In genomic region chr2:147297820-147298219, GRCh38 we compare ENCODE assay signal across 10 cellular contexts.
A peak's percentile ranks its signal among the peaks of the same experiment; 100 is the strongest.
DNase-seq lines count a peak whose midpoint lies in the region; ATAC-seq and TF ChIP-seq lines count a peak whose summit lies in the region.
"Had no signal": no experiment of that assay in that cellular context is flagged by ENCODE, and none has a peak within 500 bp of the region (broad histone marks: within the 10 kb centered on the region; RNA-seq: fewer than 3 reads in every experiment).

No MANE protein-coding gene starts in this region.

- no peak overlapping the region for H3K4me2 ChIP-seq in smooth muscle cell

- H2AFZ ChIP-seq in smooth muscle cell (ENCODE audit: low read depth) = no peak overlapping the region

- H3K4me1 Mint-ChIP-seq in activated CD4-positive, alpha-beta T cell treated with anti-CD3 and anti-CD28 coated beads for 36 hours = peaks cover 68% of the 10 kb centered on the region
- peaks cover 71% of the 10 kb centered on the region for H3K4me1 Mint-ChIP-seq in activated CD4-positive, alpha-beta T cell treated with anti-CD3 and anti-CD28 coated beads, Interleukin-2, amount 10 ng/mL, durations not matched to agents 7 days and 5 days

- H3K9me3 ChIP-seq in tibial artery (no peaks in the 10 kb centered on the region), smooth muscle cell (replicated peaks; ENCODE audit: low read depth) (no peaks in the 10 kb centered on the region)
- H3K9me3 ChIP-seq: transverse colon had no signal

- H3K4me3 Mint-ChIP-seq in activated CD4-positive, alpha-beta T cell treated with anti-CD3 and anti-CD28 coated beads for 36 hours = no peak overlapping the region
- H3K4me3 Mint-ChIP-seq in activated CD4-positive, alpha-beta T cell treated with anti-CD3 and anti-CD28 coated beads, Interleukin-2, amount 10 ng/mL, durations not matched to agents 7 days and 5 days = no peak overlapping the region

- H3K9me3 Mint-ChIP-seq in activated CD4-positive, alpha-beta T cell treated with anti-CD3 and anti-CD28 coated beads for 36 hours (ENCODE audit: low read depth) = peaks cover 2% of the 10 kb centered on the region
- peaks cover 27% of the 10 kb centered on the region for H3K9me3 Mint-ChIP-seq in activated CD4-positive, alpha-beta T cell treated with anti-CD3 and anti-CD28 coated beads, Interleukin-2, amount 10 ng/mL, durations not matched to agents 7 days and 5 days

- CTCF ChIA-PET in activated CD4-positive, alpha-beta T cell treated with anti-CD3 and anti-CD28 coated beads for 36 hours (lab: Charles Lee) = no interaction called here
- CTCF ChIA-PET in activated CD4-positive, alpha-beta T cell treated with anti-CD3 and anti-CD28 coated beads, Interleukin-2, amount 10 ng/mL, durations not matched to agents 7 days and 5 days (lab: Charles Lee) = interaction anchor here (0.8 to 2.0 kb wide), 2 partner anchors 9 to 41 kb away, joined by 3 to 5 read pairs; no protein-coding TSS in a partner anchor

- H3K36me3 ChIP-seq in tibial artery (no peaks in the 10 kb centered on the region), smooth muscle cell (ENCODE audit: low read depth) (no peaks in the 10 kb centered on the region)
- H3K36me3 ChIP-seq: transverse colon had no signal

- peak overlapping the region; percentile 86 for H3K27ac Mint-ChIP-seq in activated CD4-positive, alpha-beta T cell treated with anti-CD3 and anti-CD28 coated beads for 36 hours
- H3K27ac Mint-ChIP-seq in activated CD4-positive, alpha-beta T cell treated with anti-CD3 and anti-CD28 coated beads, Interleukin-2, amount 10 ng/mL, durations not matched to agents 7 days and 5 days = peak overlapping the region; percentile 92

- intact Hi-C loops in activated CD4-positive, alpha-beta T cell treated with anti-CD3 and anti-CD28 coated beads for 36 hours (cut with DNase I, micrococcal nuclease) = loop anchor here (1.0 to 10.0 kb wide), 7 partner anchors 29 to 1304 kb away; partner anchors contain the start of gene ACVR2A (in 1 of the 2)
- intact Hi-C loops in tibial artery (cut with DNase I; ENCODE audit: low total_unique reads) = no loop called here

- H3K27me3 ChIP-seq in tibial artery (no peaks in the 10 kb centered on the region), smooth muscle cell (ENCODE audit: low read depth) (no peaks in the 10 kb centered on the region)
- H3K27me3 ChIP-seq: transverse colon had no signal

- no peak overlapping the region for H3K27ac ChIP-seq in tibial artery
- no peak overlapping the region for H3K27ac ChIP-seq in smooth muscle cell (ENCODE audit: low read depth)

- 92% methylated on average over 3 of the region's 3 CpGs for WGBS in smooth muscle cell (ENCODE audit: low lambda C conversion rate)

- H3K9ac ChIP-seq in smooth muscle cell (ENCODE audit: low read depth) = no peak overlapping the region

- H3K36me3 Mint-ChIP-seq in activated CD4-positive, alpha-beta T cell treated with anti-CD3 and anti-CD28 coated beads for 36 hours (ENCODE audit: low read depth) = no peaks in the 10 kb centered on the region
- H3K36me3 Mint-ChIP-seq in activated CD4-positive, alpha-beta T cell treated with anti-CD3 and anti-CD28 coated beads, Interleukin-2, amount 10 ng/mL, durations not matched to agents 7 days and 5 days (ENCODE audit: low read depth) = peaks cover 57% of the 10 kb centered on the region

- POLR2A ChIA-PET in activated CD4-positive, alpha-beta T cell treated with anti-CD3 and anti-CD28 coated beads for 36 hours (lab: Charles Lee) = interaction anchor here (0.7 kb wide), 1 partner anchor 34 kb away, joined by 3 read pairs; no protein-coding TSS in a partner anchor
- POLR2A ChIA-PET in activated CD4-positive, alpha-beta T cell treated with anti-CD3 and anti-CD28 coated beads, Interleukin-2, amount 10 ng/mL, durations not matched to agents 7 days and 5 days (lab: Charles Lee) = no interaction called here

- no peak for TF ChIP-seq CTCF in tibial artery (IDR thresholded peaks at IDR 0.05)
- no peak for TF ChIP-seq CTCF in smooth muscle cell (IDR thresholded peaks at IDR 0.05; ENCODE audit: borderline replicate concordance, insufficient read depth, poor library complexity, severe bottlenecking)

- peaks cover 2% of the 10 kb centered on the region for H3K27me3 Mint-ChIP-seq in activated CD4-positive, alpha-beta T cell treated with anti-CD3 and anti-CD28 coated beads for 36 hours
- H3K27me3 Mint-ChIP-seq in activated CD4-positive, alpha-beta T cell treated with anti-CD3 and anti-CD28 coated beads, Interleukin-2, amount 10 ng/mL, durations not matched to agents 7 days and 5 days = peaks cover 4% of the 10 kb centered on the region

- H4K20me1 ChIP-seq in smooth muscle cell (ENCODE audit: low read depth) = no peaks in the 10 kb centered on the region

- no peak overlapping the region for H3K4me3 ChIP-seq in tibial artery
- H3K4me3 ChIP-seq in smooth muscle cell = no peak overlapping the region
- H3K4me3 ChIP-seq: transverse colon had no signal

- peak; percentile 41 for DNase-seq in activated CD4-positive, alpha-beta T cell treated with anti-CD3 and anti-CD28 coated beads for 36 hours
- no peak for DNase-seq in activated CD4-positive, alpha-beta T cell treated with anti-CD3 and anti-CD28 coated beads for 1 hour
- peak; percentile 61 for DNase-seq in activated CD4-positive, alpha-beta T cell treated with anti-CD3 and anti-CD28 coated beads, Interleukin-2, amount 10 ng/mL, durations not matched to agents 7 days and 5 days
- peak; percentile 15 for DNase-seq in stimulated activated naive CD4-positive, alpha-beta T cell treated with Interleukin-2 at 50 U/mL for 16 hours (lab: John Stamatoyannopoulos, UW)
- DNase-seq in tibial artery = no peak
- no peak for DNase-seq in smooth muscle cell (lab: John Stamatoyannopoulos, UW; ENCODE audit: unreplicated experiment)
- no peak for DNase-seq in COR-L47 (lab: John Stamatoyannopoulos, UW)
- DNase-seq: IMR-90, transverse colon had no signal

- no peaks in the 10 kb centered on the region for H3K4me1 ChIP-seq in tibial artery
- H3K4me1 ChIP-seq in smooth muscle cell (ENCODE audit: low read depth) = no peaks in the 10 kb centered on the region
- H3K4me1 ChIP-seq: transverse colon had no signal

- no peaks in the 10 kb centered on the region for H3F3A ChIP-seq in smooth muscle cell (ENCODE audit: low read depth)

- ATAC-seq in activated CD4-positive, alpha-beta T cell treated with anti-CD3 and anti-CD28 coated beads for 36 hours = peak; percentile 75
- ATAC-seq in HG02973 (IDR thresholded peaks at IDR 0.05; ENCODE audit: unreplicated experiment) = peak; percentile 93

- no peaks in the 10 kb centered on the region for H3K79me2 ChIP-seq in smooth muscle cell (ENCODE audit: low read depth)

Comparison
In these comparisons a context has a peak if more than half of its experiments do, and no peak if none do; other contexts are left out.
1. DNase-seq: peak in activated CD4-positive, alpha-beta T cell treated with anti-CD3 and anti-CD28 coated beads for 36 hours (single experiment), activated CD4-positive, alpha-beta T cell treated with anti-CD3 and anti-CD28 coated beads, Interleukin-2, amount 10 ng/mL, durations not matched to agents 7 days and 5 days (single experiment) and stimulated activated naive CD4-positive, alpha-beta T cell treated with Interleukin-2 at 50 U/mL for 16 hours (single experiment); none in activated CD4-positive, alpha-beta T cell treated with anti-CD3 and anti-CD28 coated beads for 1 hour (single experiment), tibial artery (0 of 2), smooth muscle cell (single experiment) and COR-L47 (single experiment).